ENCODE assay signal across 5 cellular contexts in the genomic region with DNA sequence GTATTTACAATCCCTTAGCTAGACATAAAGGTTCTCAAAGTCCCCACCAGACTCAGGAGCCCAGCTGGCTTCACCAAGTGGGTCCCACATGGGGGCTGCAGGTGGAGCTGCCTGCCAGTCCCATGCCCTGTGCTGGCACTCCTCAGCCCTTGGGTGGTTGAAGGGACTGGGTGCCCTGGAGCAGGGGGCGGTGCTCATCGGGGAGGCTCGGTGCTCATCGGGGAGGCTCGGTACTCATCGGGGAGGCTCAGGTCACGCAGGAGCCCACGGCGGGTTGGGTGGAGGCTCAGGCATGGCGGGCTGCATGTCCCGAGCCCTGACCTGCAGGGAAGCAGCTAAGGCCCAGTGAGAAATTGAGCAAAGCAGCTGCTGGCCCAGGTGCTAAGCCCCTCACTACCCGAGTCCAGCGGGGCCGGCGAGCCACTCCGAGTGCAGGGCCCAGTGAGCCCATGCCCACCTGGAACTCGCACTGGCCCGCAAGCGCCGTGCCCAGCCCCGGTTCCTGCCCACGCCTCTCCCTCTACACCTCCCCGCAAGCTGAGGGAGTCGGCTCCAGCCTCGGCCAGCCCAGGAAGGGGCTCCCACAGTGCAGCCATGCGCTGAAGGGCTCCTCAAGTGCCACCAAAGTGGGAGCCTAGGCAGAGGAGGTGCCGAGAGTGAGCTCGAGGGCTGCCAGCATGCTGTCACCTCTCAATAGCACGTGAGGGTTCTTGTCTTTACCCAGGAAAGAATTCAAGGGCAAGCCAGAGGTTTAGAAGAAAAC. TPM values are rescaled to one million over a fixed set of nuclear protein-coding genes. Genes with fewer than 3 reads are reported as not detected.
"Had no signal": no experiment of that assay in that cellular context is flagged by ENCODE, and none has a peak within 500 bp of the region (broad histone marks: within the 10 kb centered on the region; RNA-seq: fewer than 3 reads in every experiment).

No MANE protein-coding gene starts in this region.

RNA-seq across cellular contexts. Expression of gene FAM90A1, which starts 24.8 kb away (rescaled TPM):
- total RNA-seq: HepG2, HT-29, HT1080, IMR-90 had no signal
- polyA plus RNA-seq: HepG2, IgD-negative memory B cell had no signal
